ENCODE assay signal across 8 cellular contexts in genomic region chr4:108762559-108763225, GRCh38. TPM values are rescaled to one million over a fixed set of nuclear protein-coding genes. Genes with fewer than 3 reads are reported as not detected.
DNase-seq lines count a peak whose midpoint lies in the region; TF ChIP-seq lines count a peak whose summit lies in the region.

TSS of gene ETNPPL (minus strand) at chr4:108763053. CDS start at chr4:108762898, 155 bp downstream.

- H3K27ac Mint-ChIP-seq in activated CD4-positive, alpha-beta memory T cell treated with anti-CD3 and anti-CD28 coated beads for 36 hours: no peak within 1 kb of the TSS
- H3K27ac Mint-ChIP-seq in endothelial cell (ENCODE audit: unreplicated experiment): no peak within 1 kb of the TSS

- H3K27me3 Mint-ChIP-seq in activated CD4-positive, alpha-beta memory T cell treated with anti-CD3 and anti-CD28 coated beads for 36 hours: peaks cover 39% of the 10 kb centered on the region
- H3K27me3 Mint-ChIP-seq in endothelial cell (ENCODE audit: unreplicated experiment): peaks cover 3% of the 10 kb centered on the region

- H3K9me3 Mint-ChIP-seq in activated CD4-positive, alpha-beta memory T cell treated with anti-CD3 and anti-CD28 coated beads for 36 hours: peaks cover 6% of the 10 kb centered on the region
- H3K9me3 Mint-ChIP-seq in endothelial cell (ENCODE audit: unreplicated experiment): no peaks in the 10 kb centered on the region

- H3K4me1 ChIP-seq in HAP-1 (peaks cover 3% of the 10 kb centered on the region; the same call in 1 of the 2 replicates), subcutaneous abdominal adipose tissue (ENCODE audit: control insufficient read depth in 5 of 5, insufficient read depth in 5 of 5, low read length in 5 of 5) (peaks cover 0 to 16% (median 14%) of the 10 kb centered on the region in 5 donors)

- H3K4me1 Mint-ChIP-seq in activated CD4-positive, alpha-beta memory T cell treated with anti-CD3 and anti-CD28 coated beads for 36 hours (ENCODE audit: low read depth): peaks cover 12% of the 10 kb centered on the region
- H3K4me1 Mint-ChIP-seq in endothelial cell (ENCODE audit: unreplicated experiment): peaks cover 5% of the 10 kb centered on the region

- CTCF ChIA-PET in AG04449 (lab: Yijun Ruan, JAX): no interaction called here
- CTCF ChIA-PET in activated CD4-positive, alpha-beta memory T cell treated with anti-CD3 and anti-CD28 coated beads for 36 hours (lab: Charles Lee): interaction anchor here (0.9 kb wide), 1 partner anchor 11 kb away, joined by 4 read pairs; no protein-coding TSS in a partner anchor

- H3K9me3 ChIP-seq in HAP-1 (no peaks in the 10 kb centered on the region), subcutaneous abdominal adipose tissue (ENCODE audit: control insufficient read depth in 5 of 5, low read length in 5 of 5) (no peaks in the 10 kb centered on the region)

- POLR2A ChIA-PET in AG04449 (lab: Yijun Ruan, JAX): no interaction called here
- POLR2A ChIA-PET in activated CD4-positive, alpha-beta memory T cell treated with anti-CD3 and anti-CD28 coated beads for 36 hours (lab: Charles Lee): no interaction called here

- H3K4me3 ChIP-seq in AG04449 (ENCODE audit: low read depth, low read length) (peak within 1 kb of the TSS; percentile 54), HAP-1 (peak within 1 kb of the TSS; percentile 36), subcutaneous abdominal adipose tissue (ENCODE audit: low read depth in 1 of 5, low read length in 5 of 5) (peak within 1 kb of the TSS; percentile 73 to 90 (median 80))

- TF ChIP-seq CTCF in AG04449 (IDR thresholded peaks at IDR 0.05; ENCODE audit: insufficient read depth, low read length, missing control alignments): no peak
- TF ChIP-seq CTCF in endothelial cell (IDR thresholded peaks at IDR 0.05; ENCODE audit: unreplicated experiment): no peak

- H3K4me3 Mint-ChIP-seq in activated CD4-positive, alpha-beta memory T cell treated with anti-CD3 and anti-CD28 coated beads for 36 hours: peak within 1 kb of the TSS; percentile 72
- H3K4me3 Mint-ChIP-seq in endothelial cell (ENCODE audit: unreplicated experiment): peak within 1 kb of the TSS; percentile 90

- peaks cover 2% of the 10 kb centered on the region for H3K36me3 Mint-ChIP-seq in activated CD4-positive, alpha-beta memory T cell treated with anti-CD3 and anti-CD28 coated beads for 36 hours
- no peaks in the 10 kb centered on the region for H3K36me3 Mint-ChIP-seq in endothelial cell (ENCODE audit: low read depth, unreplicated experiment)

- DNase-seq in AG04449 (ENCODE audit: low read depth, low spot score): no peak
- DNase-seq in HAP-1 (ENCODE audit: low spot score in 2 of 2): peak in 1 of 2 experiments; percentile 62
- peak; percentile 28 for DNase-seq in activated CD4-positive, alpha-beta memory T cell treated with anti-CD3 and anti-CD28 coated beads for 36 hours
- peak; percentile 62 for DNase-seq in endothelial cell (ENCODE audit: low spot score)
- DNase-seq in midbrain (lab: John Stamatoyannopoulos, UW): peak; percentile 40
- no peak for DNase-seq in NCI-H2171 treated with DMSO at 0.1 percent for 48 hours (lab: John Stamatoyannopoulos, UW)
- DNase-seq in HCEC 1CT: no peak

- no peak within 1 kb of the TSS for H3K27ac ChIP-seq in subcutaneous abdominal adipose tissue (ENCODE audit: low read depth, low read length)

- H3K36me3 ChIP-seq in HAP-1 (replicated peaks) (no peaks in the 10 kb centered on the region), subcutaneous abdominal adipose tissue (ENCODE audit: control insufficient read depth in 5 of 5, insufficient read depth in 5 of 5, low read length in 5 of 5) (no peaks in the 10 kb centered on the region)

- in situ Hi-C loops in HAP-1 (cut with MboI; ENCODE audit: low sequenced_read_pairs): no loop called here

- H3K9ac ChIP-seq in subcutaneous abdominal adipose tissue (ENCODE audit: low read length in 5 of 5): peak within 1 kb of the TSS in 4 of 5 donors; percentile 30 to 51 (median 44)

- H3K27me3 ChIP-seq in HAP-1 (ENCODE audit: low read depth) (no peaks in the 10 kb centered on the region), subcutaneous abdominal adipose tissue (ENCODE audit: control insufficient read depth in 5 of 5, insufficient read depth in 4 of 5, low read length in 5 of 5) (peaks cover 4 to 17% (median 10%) of the 10 kb centered on the region in 5 donors)

- intact Hi-C loops in activated CD4-positive, alpha-beta memory T cell treated with anti-CD3 and anti-CD28 coated beads for 36 hours (cut with micrococcal nuclease): no loop called here

RNA-seq across cellular contexts. Expression of gene ETNPPL, which starts in this region (rescaled TPM):
- total RNA-seq in activated CD4-positive, alpha-beta memory T cell treated with anti-CD3 and anti-CD28 coated beads for 36 hours: not detected
- total RNA-seq in endothelial cell (ENCODE audit: unreplicated experiment): not detected

Comparison
In these comparisons a context has a peak if more than half of its experiments do, and no peak if none do; other contexts are left out.
1. Peak in DNase-seq in activated CD4-positive, alpha-beta memory T cell treated with anti-CD3 and anti-CD28 coated beads for 36 hours; RNA of the gene not detected or under 1 TPM.
2. Peak in DNase-seq in endothelial cell; RNA of the gene not detected or under 1 TPM.